ENCODE assay signal across 9 cellular contexts in the genomic region with DNA sequence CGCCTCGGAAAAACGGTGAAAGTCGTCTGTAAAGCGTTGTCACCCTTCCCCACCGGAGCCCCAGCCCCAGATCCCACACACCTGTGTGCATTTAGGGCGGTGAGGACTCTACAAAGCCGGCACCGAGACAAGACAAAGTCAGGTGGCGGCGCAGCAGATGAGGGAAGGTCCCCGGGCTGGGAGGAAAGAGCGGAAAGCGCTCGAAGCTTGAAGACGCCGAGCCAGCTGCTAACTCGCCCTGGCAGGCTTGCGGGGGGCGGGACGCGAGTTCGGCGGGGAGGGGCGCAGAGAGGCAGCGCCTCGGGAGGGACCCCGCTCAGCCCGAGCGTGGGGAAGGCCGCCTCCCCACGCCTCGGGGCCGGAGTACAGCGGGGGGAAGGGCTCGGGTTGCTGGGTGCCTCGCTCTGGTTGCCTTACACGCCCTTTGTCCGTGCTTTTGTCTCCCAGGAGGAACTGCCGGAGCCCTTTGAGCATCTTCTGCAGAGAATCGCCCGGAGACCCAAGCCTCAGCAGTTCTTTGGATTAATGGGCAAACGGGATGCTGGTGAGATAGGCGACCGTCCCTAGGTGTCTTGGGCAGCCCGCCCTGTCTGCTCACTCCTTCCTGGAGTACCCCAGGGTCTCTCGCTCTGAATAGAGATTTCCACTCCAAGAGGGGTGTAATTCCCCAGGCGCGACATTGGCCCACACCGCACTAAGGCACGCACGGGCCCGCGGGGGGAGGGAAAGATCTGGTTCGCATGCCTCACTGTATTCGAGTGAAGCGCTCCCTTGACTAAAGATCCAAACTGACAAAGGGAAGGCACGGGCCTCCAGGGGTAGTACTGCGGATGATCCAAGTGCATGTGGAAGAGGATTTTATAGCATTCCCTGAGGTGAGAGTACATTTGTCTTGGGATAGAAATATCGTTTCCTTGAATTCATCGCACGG. TPM values are rescaled to one million over a fixed set of nuclear protein-coding genes. Genes with fewer than 3 reads are reported as not detected.
DNase-seq lines count a peak whose midpoint lies in the region; ATAC-seq, FAIRE-seq and TF ChIP-seq lines count a peak whose summit lies in the region.
"Had no signal": no experiment of that assay in that cellular context is flagged by ENCODE, and none has a peak within 500 bp of the region (broad histone marks: within the 10 kb centered on the region; RNA-seq: fewer than 3 reads in every experiment).

No MANE protein-coding gene starts in this region.

- H2AFZ ChIP-seq in IMR-90 (replicated peaks; ENCODE audit: low read length, poor library complexity): peak overlapping the region; percentile 14
- peak overlapping the region; percentile 96 for H2AFZ ChIP-seq in neuronal stem cell (ENCODE audit: low read length)

- no TSS peak for BruUV-seq in IMR-90 (replicated peaks; lab: Mats Ljungman, UMichigan)

- in situ Hi-C loops in IMR-90 (cut with MboI; ENCODE audit: low sequenced_read_pairs): no loop called here

- no peak overlapping the region for H3K56ac ChIP-seq in IMR-90 (ENCODE audit: extremely low read depth, insufficient read depth, low read length)

- H3K27me3 ChIP-seq in IMR-90 (ENCODE audit: control insufficient read depth, insufficient read depth, low read length): peaks cover 18% of the 10 kb centered on the region
- peaks cover 98% of the 10 kb centered on the region for H3K27me3 ChIP-seq in endodermal cell (ENCODE audit: control insufficient read depth, insufficient read depth, low read length, poor library complexity, severe bottlenecking)
- peaks cover 10 to 78% (median 35%) of the 10 kb centered on the region in 3 experiments for H3K27me3 ChIP-seq in neuronal stem cell (ENCODE audit: control insufficient read depth in 3 of 3, insufficient read depth in 3 of 3, low read depth in 1 of 3, low read length in 3 of 3)

- H3K4ac ChIP-seq in IMR-90 (ENCODE audit: low read depth, low read length): no peak overlapping the region
- H3K4ac ChIP-seq in neuronal stem cell (ENCODE audit: low read length): no peak overlapping the region

- TF ChIP-seq POLR2A in IMR-90 (IDR thresholded peaks at IDR 0.05; ENCODE audit: low read depth, low read length): no peak

- H3K27ac ChIP-seq in IMR-90 (ENCODE audit: insufficient read depth, low read length) (no peak overlapping the region), endodermal cell (ENCODE audit: low read depth, low read length) (no peak overlapping the region), neuronal stem cell (replicated peaks; ENCODE audit: low read length) (no peak overlapping the region)

- H4K20me1 ChIP-seq in IMR-90 (ENCODE audit: insufficient read depth, low read length): no peaks in the 10 kb centered on the region

- WGBS in IMR-90 (ENCODE audit: extremely low coverage in 2 of 2, insufficient read length in 1 of 2), 2 experiments: 9% methylated on average over 15 of the region's 62 CpGs; no CpG with 5 or more reads in 1 of the 2 experiments
- 1 to 4% methylated on average over 35 to 62 of the region's 62 CpGs for WGBS in endodermal cell (ENCODE audit: insufficient coverage in 1 of 2, insufficient read length in 1 of 2), 2 experiments
- WGBS in neuronal stem cell (ENCODE audit: extremely low coverage in 2 of 2, insufficient read length in 2 of 2, insufficient replicate concordance in 1 of 2), 2 donors: no CpG with 5 or more reads among the region's 62 CpGs

- H3K23ac ChIP-seq in IMR-90 (ENCODE audit: low read depth, low read length) (no peak overlapping the region), neuronal stem cell (ENCODE audit: low read depth, low read length, poor library complexity) (peak overlapping the region; percentile 55)

- H3K9ac ChIP-seq in IMR-90 (ENCODE audit: low read depth, low read length) (no peak overlapping the region), endodermal cell (ENCODE audit: extremely low read depth, low read length, poor library complexity, severe bottlenecking) (no peak overlapping the region), neuronal stem cell (ENCODE audit: low read depth, low read length, poor library complexity) (peak overlapping the region; percentile 46)

- peak overlapping the region; percentile 73 for H2BK12ac ChIP-seq in neuronal stem cell (ENCODE audit: low read length)

- H2AK9ac ChIP-seq in IMR-90 (replicated peaks; ENCODE audit: low read depth, low read length, poor library complexity): no peak overlapping the region

- no peak for TF ChIP-seq RAD21 in IMR-90 (IDR thresholded peaks at IDR 0.05; ENCODE audit: low read length)

- H2BK20ac ChIP-seq in IMR-90 (ENCODE audit: low read depth, low read length): no peak overlapping the region

- H3K27me3 Mint-ChIP-seq in endodermal cell (ENCODE audit: insufficient read depth): peaks cover 82% of the 10 kb centered on the region

- H3K18ac ChIP-seq in IMR-90 (ENCODE audit: low read depth, low read length): no peak overlapping the region
- H3K18ac ChIP-seq in neuronal stem cell (ENCODE audit: low read length): peak overlapping the region; percentile 65

- H3K79me1 ChIP-seq in IMR-90 (ENCODE audit: low read depth in 1 of 2, low read length in 2 of 2) (no peaks in the 10 kb centered on the region), neuronal stem cell (ENCODE audit: low read depth, low read length) (no peaks in the 10 kb centered on the region)

- CTCF ChIA-PET in IMR-90 (lab: Yijun Ruan, JAX): no interaction called here

- no peak overlapping the region for H2AK5ac ChIP-seq in IMR-90 (ENCODE audit: low read depth, low read length)
- H2AK5ac ChIP-seq in neuronal stem cell (ENCODE audit: low read depth, low read length): no peak overlapping the region

- dilution Hi-C loops in IMR-90 (cut with HindIII; ENCODE audit: low sequenced_read_pairs, unreplicated experiment): no loop called here

- H2BK120ac ChIP-seq in IMR-90 (ENCODE audit: low read depth, low read length) (no peak overlapping the region), neuronal stem cell (ENCODE audit: low read depth, low read length) (no peak overlapping the region)

- H2BK15ac ChIP-seq in IMR-90 (ENCODE audit: low read depth, low read length) (no peak overlapping the region), neuronal stem cell (ENCODE audit: low read length) (peak overlapping the region; percentile 67)

- ATAC-seq in IMR-90 (ENCODE audit: low read depth) (no peak), HG03442 (IDR thresholded peaks at IDR 0.05; ENCODE audit: unreplicated experiment) (no peak)
- ATAC-seq: T-cell had no signal

- H4K91ac ChIP-seq in IMR-90 (ENCODE audit: insufficient read depth, low read depth, low read length) (no peak overlapping the region), neuronal stem cell (ENCODE audit: low read depth, low read length, poor library complexity) (no peak overlapping the region)

- H3K4me1 Mint-ChIP-seq in endodermal cell: peaks cover 16% of the 10 kb centered on the region

- H3K9me1 ChIP-seq in IMR-90 (ENCODE audit: insufficient read depth, low read length): no peaks in the 10 kb centered on the region

- no peak overlapping the region for H4K8ac ChIP-seq in IMR-90 (ENCODE audit: low read depth in 2 of 2, low read length in 2 of 2)
- no peak overlapping the region for H4K8ac ChIP-seq in neuronal stem cell (ENCODE audit: low read depth, low read length)

- no peak overlapping the region for H2BK5ac ChIP-seq in IMR-90 (ENCODE audit: low read depth, low read length, poor library complexity, severe bottlenecking)
- no peak overlapping the region for H2BK5ac ChIP-seq in neuronal stem cell (ENCODE audit: low read length)

- H3K9me3 ChIP-seq in IMR-90 (ENCODE audit: control insufficient read depth, insufficient read depth, low read length) (peaks cover 3% of the 10 kb centered on the region; the same call in 1 of the 2 replicates), endodermal cell (ENCODE audit: control insufficient read depth, low read length) (no peaks in the 10 kb centered on the region), neuronal stem cell (replicated peaks in 1 of 2; ENCODE audit: control insufficient read depth in 2 of 2, insufficient read depth in 1 of 2, low read depth in 1 of 2, low read length in 2 of 2) (no peaks in the 10 kb centered on the region)

- no peak overlapping the region for H4K5ac ChIP-seq in IMR-90 (ENCODE audit: low read depth, low read length)

- TF ChIP-seq CTCF in D721Med (IDR thresholded peaks at IDR 0.05; ENCODE audit: insufficient read depth, missing control alignments): no peak
- TF ChIP-seq CTCF in IMR-90 (conservative IDR thresholded peaks at IDR 0.05; ENCODE audit: low read depth, low read length): no peak
- TF ChIP-seq CTCF in endodermal cell (conservative IDR thresholded peaks at IDR 0.05): no peak

- intact Hi-C loops in IMR-90 (cut with micrococcal nuclease): no loop called here

- H3K4me3 Mint-ChIP-seq in endodermal cell: peak overlapping the region; percentile 51

- FAIRE-seq in D721Med (lab: Jason Lieb, UNC): no peak

- H3K36me3 ChIP-seq in IMR-90 (ENCODE audit: control insufficient read depth, insufficient read depth, low read length) (no peaks in the 10 kb centered on the region), endodermal cell (ENCODE audit: control insufficient read depth, insufficient read depth, low read length) (no peaks in the 10 kb centered on the region), neuronal stem cell (replicated peaks in 1 of 2; ENCODE audit: control insufficient read depth in 2 of 2, insufficient read depth in 2 of 2, low read length in 2 of 2) (no peaks in the 10 kb centered on the region)

- H3K14ac ChIP-seq in IMR-90 (replicated peaks; ENCODE audit: low read depth, low read length) (no peak overlapping the region), neuronal stem cell (ENCODE audit: low read length) (no peak overlapping the region)

- H3K4me1 ChIP-seq in IMR-90 (ENCODE audit: control insufficient read depth, insufficient read depth, low read length) (no peaks in the 10 kb centered on the region), endodermal cell (ENCODE audit: control insufficient read depth, insufficient read depth, low read length) (no peaks in the 10 kb centered on the region), neuronal stem cell (ENCODE audit: control insufficient read depth in 2 of 2, insufficient read depth in 1 of 2, low read depth in 1 of 2, low read length in 2 of 2) (peaks cover 4 to 8% of the 10 kb centered on the region in 2 donors)

- no peaks in the 10 kb centered on the region for H3K9me3 Mint-ChIP-seq in endodermal cell
- H3K9me3 Mint-ChIP-seq: T-cell had no signal

- no peak overlapping the region for H3K4me3 ChIP-seq in IMR-90 (ENCODE audit: insufficient read depth, low read depth, low read length)
- H3K4me3 ChIP-seq in endodermal cell (ENCODE audit: low read length): peak overlapping the region; percentile 76
- peak overlapping the region; percentile 22 to 73 for H3K4me3 ChIP-seq in neuronal stem cell (ENCODE audit: low read length in 2 of 2)

- DNase-seq in D721Med (ENCODE audit: insufficient read length, low spot score) (peak; percentile 17), IMR-90 (no peak), endodermal cell (peak; percentile 83), neuronal stem cell (ENCODE audit: low spot score) (peak; percentile 54), NCI-H2171 treated with DMSO at 0.1 percent for 48 hours (lab: John Stamatoyannopoulos, UW) (no peak), NCI-H345 treated with DMSO at 0.1 percent for 48 hours (lab: John Stamatoyannopoulos, UW; ENCODE audit: unreplicated experiment) (no peak), cortex of kidney (lab: John Stamatoyannopoulos, UW) (no peak)
- DNase-seq: T-cell had no signal

- no peak overlapping the region for H3K27ac Mint-ChIP-seq in endodermal cell
- H3K27ac Mint-ChIP-seq: T-cell had no signal

- H3K4me2 ChIP-seq in IMR-90 (ENCODE audit: low read depth, low read length) (no peak overlapping the region), neuronal stem cell (ENCODE audit: insufficient read depth, low read length, poor library complexity, severe bottlenecking) (peak overlapping the region; percentile 85)

- no peaks in the 10 kb centered on the region for H3K36me3 Mint-ChIP-seq in endodermal cell (ENCODE audit: low read depth)
- H3K36me3 Mint-ChIP-seq: T-cell had no signal

- POLR2A ChIA-PET in IMR-90 (lab: Charles Lee; ENCODE audit: unreplicated experiment): no interaction called here

RNA-seq across cellular contexts. Expression of gene TAC1, which starts 1.7 kb away (rescaled TPM):
- not detected in 2 replicates for total RNA-seq in IMR-90 (2012; rRNA removed)
- not detected in 2 replicates for polyA plus RNA-seq in IMR-90 (2012; rRNA removed)
- polyA plus RNA-seq in IMR-90 (2012; cell fraction: cytosol; rRNA removed): not detected in 2 replicates
- not detected in 2 replicates for polyA plus RNA-seq in IMR-90 (2012; cell fraction: nucleus; rRNA removed; ENCODE audit: low replicate concordance)
- total RNA-seq in endodermal cell: not detected
- polyA plus RNA-seq in endodermal cell (2013, experiment 1 of 2): 4.7 TPM
- 3.1 TPM for polyA plus RNA-seq in endodermal cell (2013, experiment 2 of 2)
- polyA plus RNA-seq in neuronal stem cell (2013, experiment 1 of 2): 0.42 TPM
- polyA plus RNA-seq in neuronal stem cell (2013, experiment 2 of 2): 0.55 TPM
- total RNA-seq: T-cell had no signal

Comparison
In these comparisons a context has a peak if more than half of its experiments do, and no peak if none do; other contexts are left out.
1. DNase-seq: peak in D721Med (single experiment), endodermal cell (single experiment) and neuronal stem cell (single experiment); none in IMR-90 (single experiment), NCI-H2171 treated with DMSO at 0.1 percent for 48 hours (single experiment), NCI-H345 treated with DMSO at 0.1 percent for 48 hours (single experiment) and cortex of kidney (single experiment).